In genomic region chr1:167297222-167298214, GRCh38 we compare ENCODE assay signal across 8 cellular contexts.
A peak's percentile ranks its signal among the peaks of the same experiment; 100 is the strongest.
DNase-seq lines count a peak whose midpoint lies in the region; TF ChIP-seq lines count a peak whose summit lies in the region.

No MANE protein-coding gene starts in this region.

- H3F3A ChIP-seq in neural progenitor cell (ENCODE audit: low read depth): peaks cover 21% of the 10 kb centered on the region

- H2AFZ ChIP-seq in neural progenitor cell (replicated peaks): no peak overlapping the region

- peaks cover 35% of the 10 kb centered on the region for H3K4me1 ChIP-seq in neural progenitor cell

- DNase-seq in Calu3 (peak; percentile 19), OCI-M1 (lab: John Stamatoyannopoulos, UW) (peak; percentile 68), fibroblast of peridontal ligament (ENCODE audit: extremely low read depth) (peak; percentile 17), neural progenitor cell (ENCODE audit: low spot score) (peak; percentile 48), NCI-H69 (lab: John Stamatoyannopoulos, UW) (no peak), dorsolateral prefrontal cortex (no peak), T1000 (lab: John Stamatoyannopoulos, UW) (no peak), cerebellar cortex (ENCODE audit: low spot score) (no peak)

- H3K9me3 ChIP-seq in neural progenitor cell (ENCODE audit: low read depth): no peaks in the 10 kb centered on the region

- CTCF ChIA-PET in Calu3 (lab: Charles Lee): no interaction called here

- no TSS peak for BruUV-seq in Calu3 (replicated peaks; lab: Mats Ljungman, UMichigan)

- H3K27ac Mint-ChIP-seq in Calu3 (ENCODE audit: unreplicated experiment) (peak overlapping the region; percentile 79), neural progenitor cell (peak overlapping the region; percentile 76)

- peak overlapping the region; percentile 57 for H3K27ac ChIP-seq in neural progenitor cell
- no peak overlapping the region for H3K27ac ChIP-seq in dorsolateral prefrontal cortex

- H4K20me1 ChIP-seq in neural progenitor cell (ENCODE audit: low read depth): peaks cover 48% of the 10 kb centered on the region

- H3K4me3 ChIP-seq in neural progenitor cell: no peak overlapping the region
- no peak overlapping the region for H3K4me3 ChIP-seq in dorsolateral prefrontal cortex

- H3K4me3 Mint-ChIP-seq in Calu3 (ENCODE audit: low read depth, unreplicated experiment) (peak overlapping the region; percentile 11), neural progenitor cell (no peak overlapping the region)

- H3K4me2 ChIP-seq in neural progenitor cell: peak overlapping the region; percentile 24

- H3K27me3 Mint-ChIP-seq in Calu3 (ENCODE audit: unreplicated experiment) (no peaks in the 10 kb centered on the region), neural progenitor cell (ENCODE audit: insufficient read depth, low read depth) (no peaks in the 10 kb centered on the region)

- intact Hi-C loops in Calu3 (cut with micrococcal nuclease; ENCODE audit: unreplicated experiment): no loop called here
- intact Hi-C loops in dorsolateral prefrontal cortex (cut with DNase I): no loop called here

- no peak for TF ChIP-seq CTCF in Calu3 (IDR thresholded peaks at IDR 0.05; ENCODE audit: unreplicated experiment)
- no peak for TF ChIP-seq CTCF in neural progenitor cell (IDR thresholded peaks at IDR 0.05)
- TF ChIP-seq CTCF in dorsolateral prefrontal cortex (IDR thresholded peaks at IDR 0.05 in 54 of 56, conservative IDR thresholded peaks at IDR 0.05 in 2 of 56; ENCODE audit: low read depth in 1 of 56, partially characterized antibody in 56 of 56): no peak

- H3K36me3 Mint-ChIP-seq in Calu3 (ENCODE audit: insufficient read depth, unreplicated experiment) (no peaks in the 10 kb centered on the region), neural progenitor cell (peaks cover 21% of the 10 kb centered on the region)

- no peaks in the 10 kb centered on the region for H3K36me3 ChIP-seq in neural progenitor cell

- H3K9ac ChIP-seq in neural progenitor cell: no peak overlapping the region

- no peaks in the 10 kb centered on the region for H3K27me3 ChIP-seq in neural progenitor cell
- no peaks in the 10 kb centered on the region for H3K27me3 ChIP-seq in dorsolateral prefrontal cortex

- H3K4me1 Mint-ChIP-seq in Calu3 (ENCODE audit: low read depth, unreplicated experiment) (peaks cover 14% of the 10 kb centered on the region), neural progenitor cell (peaks cover 24% of the 10 kb centered on the region)

- H3K9me3 Mint-ChIP-seq in Calu3 (ENCODE audit: low read depth, unreplicated experiment) (no peaks in the 10 kb centered on the region), neural progenitor cell (peaks cover 19% of the 10 kb centered on the region)

- H3K79me2 ChIP-seq in neural progenitor cell (ENCODE audit: low read depth): peaks cover 100% of the 10 kb centered on the region

Comparison
In these comparisons a context has a peak if more than half of its experiments do, and no peak if none do; other contexts are left out.
1. DNase-seq: peak in Calu3 (single experiment), OCI-M1 (single experiment), fibroblast of peridontal ligament (single experiment) and neural progenitor cell (single experiment); none in NCI-H69 (single experiment), dorsolateral prefrontal cortex (0 of 10), T1000 (single experiment) and cerebellar cortex (single experiment).